8 cellular contexts compared by ENCODE assay signal in genomic region chr15:65077981-65078352, GRCh38. TPM values are rescaled to one million over a fixed set of nuclear protein-coding genes. Genes with fewer than 3 reads are reported as not detected.
A peak's percentile ranks its signal among the peaks of the same experiment; 100 is the strongest.
DNase-seq lines count a peak whose midpoint lies in the region; ATAC-seq and TF ChIP-seq lines count a peak whose summit lies in the region.

No MANE protein-coding gene starts in this region.

- H3K27ac Mint-ChIP-seq in endodermal cell (no peak overlapping the region), natural killer cell (no peak overlapping the region)

- no peaks in the 10 kb centered on the region for H3K9me3 ChIP-seq in endodermal cell (ENCODE audit: control insufficient read depth, low read length)
- no peaks in the 10 kb centered on the region for H3K9me3 ChIP-seq in transverse colon

- H3K27me3 ChIP-seq in endodermal cell (ENCODE audit: control insufficient read depth, insufficient read depth, low read length, poor library complexity, severe bottlenecking) (no peaks in the 10 kb centered on the region), transverse colon (no peaks in the 10 kb centered on the region)

- H3K36me3 Mint-ChIP-seq in endodermal cell (ENCODE audit: low read depth) (peaks cover 1% of the 10 kb centered on the region), natural killer cell (no peaks in the 10 kb centered on the region)

- peaks cover 53% of the 10 kb centered on the region for H3K27me3 Mint-ChIP-seq in endodermal cell (ENCODE audit: insufficient read depth)
- peaks cover 39 to 53% of the 10 kb centered on the region in 2 donors for H3K27me3 Mint-ChIP-seq in natural killer cell (ENCODE audit: low read depth in 2 of 2)

- WGBS in endodermal cell (ENCODE audit: insufficient coverage in 1 of 2, insufficient read length in 1 of 2), 2 experiments: 51 to 76% methylated on average over 21 to 24 of the region's 24 CpGs
- 6% methylated on average over 17 of the region's 24 CpGs; no CpG with 5 or more reads in 1 of the 2 donors for WGBS in transverse colon (ENCODE audit: low coverage in 1 of 2), 2 donors

- H3K27ac ChIP-seq in endodermal cell (ENCODE audit: low read depth, low read length): no peak overlapping the region
- H3K27ac ChIP-seq in transverse colon: peak overlapping the region in 1 of 4 donors; percentile 27

- H3K9me3 Mint-ChIP-seq in endodermal cell: peaks cover 19% of the 10 kb centered on the region
- H3K9me3 Mint-ChIP-seq in natural killer cell: no peaks in the 10 kb centered on the region

- in situ Hi-C loops in GM13976 (cut with MboI; ENCODE audit: low sequenced_read_pairs, unreplicated experiment) (no loop called here), transverse colon (cut with MboI; ENCODE audit: low pct_ligation_motif_present in 1 of 4, low pct_unique_long_range_greater_than_20kb in 1 of 4, low sequenced_read_pairs in 3 of 4) (no loop called here)

- intact Hi-C loops in natural killer cell (cut with micrococcal nuclease) (no loop called here), transverse colon (cut with DNase I; ENCODE audit: low total_unique reads) (loop anchor here (1.0 kb wide), 1 partner anchor 24 kb away; no protein-coding TSS in a partner anchor)

- H3K36me3 ChIP-seq in endodermal cell (ENCODE audit: control insufficient read depth, insufficient read depth, low read length): no peaks in the 10 kb centered on the region
- no peaks in the 10 kb centered on the region for H3K36me3 ChIP-seq in transverse colon

- H3K4me3 Mint-ChIP-seq in endodermal cell: no peak overlapping the region
- peak overlapping the region; percentile 9 for H3K4me3 Mint-ChIP-seq in natural killer cell

- TF ChIP-seq CTCF in GM13976 (IDR thresholded peaks at IDR 0.05; ENCODE audit: borderline replicate concordance, control extremely low read depth, extremely low read depth, insufficient read depth, missing control alignments): peak; percentile 70
- TF ChIP-seq CTCF in endodermal cell (conservative IDR thresholded peaks at IDR 0.05): peak; percentile 87
- peak; percentile 16 for TF ChIP-seq CTCF in natural killer cell (IDR thresholded peaks at IDR 0.05)
- peak; percentile 56 to 83 (median 70) for TF ChIP-seq CTCF in transverse colon (IDR thresholded peaks at IDR 0.05)

- H3K4me1 ChIP-seq in endodermal cell (ENCODE audit: control insufficient read depth, insufficient read depth, low read length) (peaks cover 5% of the 10 kb centered on the region), transverse colon (peaks cover 8 to 27% (median 22%) of the 10 kb centered on the region in 4 donors)

- H3K9ac ChIP-seq in endodermal cell (ENCODE audit: extremely low read depth, low read length, poor library complexity, severe bottlenecking): no peak overlapping the region

- TF ChIP-seq EP300 in transverse colon (IDR thresholded peaks at IDR 0.05; ENCODE audit: low read depth): no peak

- H3K4me1 Mint-ChIP-seq in endodermal cell: peaks cover 16% of the 10 kb centered on the region
- H3K4me1 Mint-ChIP-seq in natural killer cell: peaks cover 17 to 20% of the 10 kb centered on the region in 2 donors

- DNase-seq in GM13976 (ENCODE audit: low spot score) (peak; percentile 73), endodermal cell (peak; percentile 96), natural killer cell (no peak), transverse colon (peak; percentile 89), AML-193 (lab: John Stamatoyannopoulos, UW) (no peak), NCI-H345 (lab: John Stamatoyannopoulos, UW) (no peak)
- DNase-seq in activated CD4-positive, alpha-beta T cell treated with anti-CD3 and anti-CD28 coated beads, Interleukin-2, amount 50 U/mL, for 1 hour: peak; percentile 47

- ATAC-seq in natural killer cell (peak; percentile 22 to 70 (median 64)), HG03108 (IDR thresholded peaks at IDR 0.05; ENCODE audit: unreplicated experiment) (no peak)

- H3K4me3 ChIP-seq in endodermal cell (ENCODE audit: low read length) (no peak overlapping the region), transverse colon (no peak overlapping the region)

- no peak for TF ChIP-seq POLR2A in transverse colon (IDR thresholded peaks at IDR 0.05)

RNA-seq across cellular contexts. Expression of gene KBTBD13, which starts 1.4 kb away (rescaled TPM):
- total RNA-seq in endodermal cell: not detected
- not detected for polyA plus RNA-seq in endodermal cell (2013, experiment 1 of 2)
- polyA plus RNA-seq in endodermal cell (2013, experiment 2 of 2): not detected
- not detected for total RNA-seq in natural killer cell
- not detected for total RNA-seq in transverse colon

RNA-seq across cellular contexts. Expression of gene RASL12, which starts 10.2 kb away (rescaled TPM):
- total RNA-seq in endodermal cell (10 to 100 TPM; 27.2 TPM), natural killer cell (not detected), transverse colon (10 to 100 TPM; 13.9 to 46.8 (median 16.4) TPM)
- 11.5 TPM for polyA plus RNA-seq in endodermal cell (2013, experiment 1 of 2)
- polyA plus RNA-seq in endodermal cell (2013, experiment 2 of 2): 11.1 TPM

RNA-seq across cellular contexts. Expression of gene SLC51B, which starts 32.8 kb away (rescaled TPM):
- total RNA-seq in endodermal cell (not detected), natural killer cell (not detected), transverse colon (100 to 1,000 TPM in 2 of 4 donors, 10 to 100 TPM in 1, 1 to 10 TPM in 1; 3.4 to 150 (median 121) TPM)
- not detected for polyA plus RNA-seq in endodermal cell (2013, experiment 1 of 2)
- not detected for polyA plus RNA-seq in endodermal cell (2013, experiment 2 of 2)

RNA-seq across cellular contexts. Expression of gene UBAP1L, which starts 37.0 kb away (rescaled TPM):
- 1 to 10 TPM; 3.4 to 4.2 TPM for total RNA-seq in endodermal cell
- polyA plus RNA-seq in endodermal cell (2013, experiment 1 of 2): 2.7 TPM
- 3.1 TPM for polyA plus RNA-seq in endodermal cell (2013, experiment 2 of 2)
- total RNA-seq in natural killer cell: 1 to 10 TPM; 4.3 to 8.0 (median 7.5) TPM
- total RNA-seq in transverse colon: 1 to 10 TPM; 2.0 to 8.2 (median 4.4) TPM

RNA-seq across cellular contexts. Expression of gene MTFMT, which starts 48.5 kb away (rescaled TPM):
- 10 to 100 TPM; 17.8 to 23.2 TPM for total RNA-seq in endodermal cell
- polyA plus RNA-seq in endodermal cell (2013, experiment 1 of 2): 9.9 TPM
- 9.7 TPM for polyA plus RNA-seq in endodermal cell (2013, experiment 2 of 2)
- 10 to 100 TPM in 2 of 3 donors, 1 to 10 TPM in 1; 9.3 to 13.6 (median 12.2) TPM for total RNA-seq in natural killer cell
- 10 to 100 TPM in 3 of 4 donors, 1 to 10 TPM in 1; 9.8 to 40.5 (median 31.0) TPM for total RNA-seq in transverse colon

Comparison
In these comparisons a context has a peak if more than half of its experiments do, and no peak if none do; other contexts are left out.
1. DNase-seq: peak in GM13976 (single experiment), activated CD4-positive, alpha-beta T cell treated with anti-CD3 and anti-CD28 coated beads, Interleukin-2, amount 50 U/mL, for 1 hour (single experiment), endodermal cell (single experiment) and transverse colon (single experiment); none in natural killer cell (single experiment), AML-193 (0 of 2) and NCI-H345 (single experiment).
2. CTCF ChIP-seq: peak in every context shown above with its lines; median percentile 87 in endodermal cell; 70 in GM13976; 70 in transverse colon; 16 in natural killer cell.
3. RNA of gene RASL12, which starts 10.2 kb away (total RNA-seq): 27.2 TPM in endodermal cell and 13.9 to 46.8 TPM in transverse colon; not detected in natural killer cell; every median in the first group is over 10 times any median in the second.
4. RNA of gene SLC51B, which starts 32.8 kb away (total RNA-seq): 3.4 to 150 TPM in transverse colon; not detected in endodermal cell and not detected in natural killer cell; every median in the first group is over 4 times any median in the second.